Comparison of ENCODE assay signal across 21 cellular contexts in genomic region chr10:16854623-16855022, GRCh38. TPM values are rescaled to one million over a fixed set of nuclear protein-coding genes. Genes with fewer than 3 reads are reported as not detected.
DNase-seq lines count a peak whose midpoint lies in the region; FAIRE-seq and TF ChIP-seq lines count a peak whose summit lies in the region.
"Had no signal": no experiment of that assay in that cellular context is flagged by ENCODE, and none has a peak within 500 bp of the region (broad histone marks: within the 10 kb centered on the region; RNA-seq: fewer than 3 reads in every experiment).

No MANE protein-coding gene starts in this region.

- H3K9me3 ChIP-seq in hepatocyte (ENCODE audit: low read depth): no peaks in the 10 kb centered on the region
- H3K9me3 ChIP-seq: Caco-2, Peyer's patch, psoas muscle, vagina had no signal

- DNase-seq in CD1c-positive myeloid dendritic cell (ENCODE audit: extremely low spot score) (peak; percentile 16), LoVo (ENCODE audit: low spot score) (peak; percentile 7), brain microvascular endothelial cell (peak; percentile 25), hepatocyte (ENCODE audit: low spot score) (peak; percentile 10), NCI-H2196 treated with DMSO at 0.1 percent for 48 hours (lab: John Stamatoyannopoulos, UW; ENCODE audit: unreplicated experiment) (no peak), dedifferentiated amniotic fluid mesenchymal stem cell (ENCODE audit: extremely low spot score) (no peak), GM12892 (ENCODE audit: insufficient read length) (no peak), SKM-1 treated with dmso at 0.1 percent for 144 hours (lab: John Stamatoyannopoulos, UW; ENCODE audit: unreplicated experiment) (no peak)
- DNase-seq: activated CD8-positive, alpha-beta memory T cell treated with anti-CD3 and anti-CD28 coated beads, Interleukin-2, amount 50 U/mL, for 48 hours; activated naive CD4-positive, alpha-beta T cell treated with Interleukin-2 at 50 U/mL for 16 hours; Caco-2; GF-D8; NCI-H2081 treated with DMSO at 0.1 percent for 48 hours; NCI-H774; nephron progenitor cell; psoas muscle; stimulated activated CD4-positive, alpha-beta T cell treated with anti-CD3 and anti-CD28 coated beads, Interleukin-15, amount 100 ng/mL, for 24 hours; T-helper 2 cell had no signal

- TF ChIP-seq CTCF in brain microvascular endothelial cell (IDR thresholded peaks at IDR 0.05; ENCODE audit: low read depth, low read length, missing control alignments) (no peak), hepatocyte (IDR thresholded peaks at IDR 0.05; ENCODE audit: poor library complexity) (no peak)

- no peaks in the 10 kb centered on the region for H3K27me3 ChIP-seq in brain microvascular endothelial cell (replicated peaks)
- no peaks in the 10 kb centered on the region for H3K27me3 ChIP-seq in hepatocyte
- H3K27me3 ChIP-seq: Peyer's patch, vagina had no signal

- no peak for TF ChIP-seq POLR2A in GM12892 (IDR thresholded peaks at IDR 0.05; ENCODE audit: low read depth, low read length)

- H3K4me2 ChIP-seq in hepatocyte: no peak overlapping the region

- no peaks in the 10 kb centered on the region for H3K36me3 ChIP-seq in brain microvascular endothelial cell (replicated peaks)
- H3K36me3 ChIP-seq in hepatocyte (replicated peaks; ENCODE audit: insufficient read depth, low read depth): no peaks in the 10 kb centered on the region
- H3K36me3 ChIP-seq: Peyer's patch, vagina had no signal

- H3K4me1 ChIP-seq in hepatocyte (ENCODE audit: insufficient read depth): no peaks in the 10 kb centered on the region
- H3K4me1 ChIP-seq: Caco-2, Peyer's patch, psoas muscle, vagina had no signal

- no peak overlapping the region for H2AFZ ChIP-seq in hepatocyte

- H4K20me1 ChIP-seq in hepatocyte (ENCODE audit: insufficient read depth, poor library complexity, severe bottlenecking): no peaks in the 10 kb centered on the region

- H3K27ac ChIP-seq in brain microvascular endothelial cell (no peak overlapping the region), hepatocyte (no peak overlapping the region)
- H3K27ac ChIP-seq: Peyer's patch, psoas muscle, vagina had no signal

- no peak overlapping the region for H3K4me3 ChIP-seq in brain microvascular endothelial cell (ENCODE audit: low read depth, low read length)
- no peak overlapping the region for H3K4me3 ChIP-seq in hepatocyte
- H3K4me3 ChIP-seq: Peyer's patch, psoas muscle, vagina had no signal

- H3K9me2 ChIP-seq in hepatocyte (replicated peaks; ENCODE audit: insufficient read depth): no peaks in the 10 kb centered on the region

- no peaks in the 10 kb centered on the region for H3K79me2 ChIP-seq in hepatocyte

- in situ Hi-C loops in brain microvascular endothelial cell (cut with HindIII; ENCODE audit: low pct_ligation_motif_present, low sequenced_read_pairs): loop anchor here (25.0 kb wide), 1 partner anchor 383 kb away; the partner anchor contains the start of gene VIM

- no peak for FAIRE-seq in GM12892 (lab: Jason Lieb, UNC)
- FAIRE-seq: frontal cortex had no signal

RNA-seq across cellular contexts. Expression of gene RSU1, which starts 37.4 kb away (rescaled TPM):
- total RNA-seq in hepatocyte: 36.7 and 37.0 TPM in 2 replicates
- 52.3 and 55.5 TPM in 2 replicates for polyA plus RNA-seq in hepatocyte
- polyA plus RNA-seq in GM12892 (2012; ENCODE audit: missing spikeins): 47.0 TPM

Comparison
In these comparisons a context has a peak if more than half of its experiments do, and no peak if none do; other contexts are left out.
1. DNase-seq: peak in CD1c-positive myeloid dendritic cell (single experiment), LoVo (single experiment), brain microvascular endothelial cell (single experiment) and hepatocyte (single experiment); none in NCI-H2196 treated with DMSO at 0.1 percent for 48 hours (single experiment), dedifferentiated amniotic fluid mesenchymal stem cell (single experiment), GM12892 (single experiment) and SKM-1 treated with dmso at 0.1 percent for 144 hours (single experiment).